ENCODE assay signal across 1 cellular context in genomic region chr12:49296836-49297694, GRCh38.
TF ChIP-seq lines count a peak whose summit lies in the region.

No MANE protein-coding gene starts in this region.

TF ChIP-seq in K562, 482 proteins besides CTCF, POLR2A, EP300 and RAD21 (continued from another document):
- TF ChIP-seq UBTF (IDR thresholded peaks at IDR 0.05; ENCODE audit: borderline replicate concordance in 1 of 2, low read depth in 2 of 2, low read length in 2 of 2): 0 out of 4 replicates have a peak, but pooled peaks of 1 of the 2 experiments have one; percentile 60
- 0 out of 2 replicates have a peak, but pooled peaks have one; percentile 60 for TF ChIP-seq SMARCA5 (IDR thresholded peaks at IDR 0.05)
- TF ChIP-seq ESRRB (CRISPR knock-in tag; IDR thresholded peaks at IDR 0.05; ENCODE audit: borderline replicate concordance): no peak
- peak; percentile 40; the same call in 1 of the 2 replicates for TF ChIP-seq PHF8 (IDR thresholded peaks at IDR 0.05; ENCODE audit: borderline replicate concordance, low read length)
- TF ChIP-seq RCOR1 (IDR thresholded peaks at IDR 0.05; ENCODE audit: borderline replicate concordance in 1 of 2, low read depth in 2 of 2, low read length in 2 of 2): peak in 1 of 2 experiments; percentile 63; a peak in 1 of 4 replicates
- no peak for TF ChIP-seq ATF1 (CRISPR knock-in tag; IDR thresholded peaks at IDR 0.05)
- TF ChIP-seq ATF1 (tag; IDR thresholded peaks at IDR 0.05): 0 out of 2 replicates have a peak, but pooled peaks have one; percentile 38
- no peak for TF ChIP-seq MCM5 (IDR thresholded peaks at IDR 0.05; ENCODE audit: low read depth)
- peak; percentile 89 for TF ChIP-seq L3MBTL2 (IDR thresholded peaks at IDR 0.05)
- TF ChIP-seq CREM (IDR thresholded peaks at IDR 0.05; ENCODE audit: low read depth): peak; percentile 40; the same call in 1 of the 2 replicates
- TF ChIP-seq ZNF175 (CRISPR knock-in tag; IDR thresholded peaks at IDR 0.05; ENCODE audit: low read depth): 0 out of 2 replicates have a peak, but pooled peaks have one; percentile 39
- TF ChIP-seq KAT7 (CRISPR knock-in tag; IDR thresholded peaks at IDR 0.05; ENCODE audit: borderline replicate concordance): no peak
- peak; percentile 43 for TF ChIP-seq RBBP5 (IDR thresholded peaks at IDR 0.05; ENCODE audit: borderline replicate concordance, insufficient read depth, low read length, poor library complexity, severe bottlenecking)
- TF ChIP-seq ZNF77 (CRISPR knock-in tag; IDR thresholded peaks at IDR 0.05): no peak
- no peak for TF ChIP-seq ARNT (IDR thresholded peaks at IDR 0.05)
- 0 out of 2 replicates have a peak, but pooled peaks have one; percentile 5 for TF ChIP-seq JUN (IDR thresholded peaks at IDR 0.05; ENCODE audit: borderline replicate concordance, low read depth, low read length)
- TF ChIP-seq JUN (CRISPR knock-in tag; IDR thresholded peaks at IDR 0.05; ENCODE audit: borderline replicate concordance): 0 out of 2 replicates have a peak, but pooled peaks have one; percentile 33
- peak; percentile 77 for TF ChIP-seq RBFOX2 (IDR thresholded peaks at IDR 0.05; ENCODE audit: low read depth, low read length)
- no peak for TF ChIP-seq ZNF280B (CRISPR knock-in tag; IDR thresholded peaks at IDR 0.05)
- TF ChIP-seq CXXC5 (CRISPR knock-in tag; IDR thresholded peaks at IDR 0.05): peak; percentile 44; the same call in 1 of the 2 replicates
- TF ChIP-seq ZNF263 (CRISPR knock-in tag; IDR thresholded peaks at IDR 0.05; ENCODE audit: borderline replicate concordance): no peak
- no peak for TF ChIP-seq SRF (CRISPR knock-in tag; IDR thresholded peaks at IDR 0.05)
- peak in 2 of 3 experiments; percentile 66 to 80 for TF ChIP-seq YY1 (IDR thresholded peaks at IDR 0.05; ENCODE audit: borderline replicate concordance in 1 of 3, control insufficient read depth in 1 of 3, extremely low read depth in 1 of 3, insufficient read depth in 3 of 3, insufficient read length in 1 of 3, insufficient replicate concordance in 2 of 3, low read depth in 1 of 3, low read length in 2 of 3)
- peak; percentile 74 to 77 for TF ChIP-seq NRF1 (conservative IDR thresholded peaks at IDR 0.05 in 1 of 2, IDR thresholded peaks at IDR 0.05 in 1 of 2)
- TF ChIP-seq ZFX (CRISPR knock-in tag; IDR thresholded peaks at IDR 0.05): peak; percentile 69
- peak; percentile 94; the same call in 1 of the 2 replicates for TF ChIP-seq ZEB2 (IDR thresholded peaks at IDR 0.05)
- no peak for TF ChIP-seq ZNF280A (IDR thresholded peaks at IDR 0.05; ENCODE audit: low read depth, partially characterized antibody)
- TF ChIP-seq ZFP91 (CRISPR knock-in tag; IDR thresholded peaks at IDR 0.05): 0 out of 2 replicates have a peak, but pooled peaks have one; percentile 41
- 0 out of 2 replicates have a peak, but pooled peaks have one; percentile 75 for TF ChIP-seq RREB1 (CRISPR knock-in tag; IDR thresholded peaks at IDR 0.05)
- TF ChIP-seq KLF1 (tag; IDR thresholded peaks at IDR 0.05): peak; percentile 14; the same call in 1 of the 2 replicates
- peak; percentile 73 for TF ChIP-seq CTBP1 (IDR thresholded peaks at IDR 0.05; ENCODE audit: borderline replicate concordance)
- no peak for TF ChIP-seq PHB2 (IDR thresholded peaks at IDR 0.05; ENCODE audit: low read depth)
- 0 out of 2 replicates have a peak, but pooled peaks have one; percentile 27 for TF ChIP-seq ZNF184 (CRISPR knock-in tag; IDR thresholded peaks at IDR 0.05)
- TF ChIP-seq FOXK2 (conservative IDR thresholded peaks at IDR 0.05 in 1 of 2, IDR thresholded peaks at IDR 0.05 in 1 of 2; ENCODE audit: low read depth in 2 of 2): no peak
- TF ChIP-seq VEZF1 (CRISPR knock-in tag; IDR thresholded peaks at IDR 0.05): peak; percentile 80
- 0 out of 2 replicates have a peak, but pooled peaks have one; percentile 13 for TF ChIP-seq SAFB (IDR thresholded peaks at IDR 0.05; ENCODE audit: borderline replicate concordance, low read depth, low read length)
- 0 out of 2 replicates have a peak, but pooled peaks have one; percentile 72 for TF ChIP-seq ZNF12 (CRISPR knock-in tag; IDR thresholded peaks at IDR 0.05)
- no peak for TF ChIP-seq TEAD2 (tag; IDR thresholded peaks at IDR 0.05)
- TF ChIP-seq FOXP1 (CRISPR knock-in tag; IDR thresholded peaks at IDR 0.05): 0 out of 2 replicates have a peak, but pooled peaks have one; percentile 66
- 0 out of 2 replicates have a peak, but pooled peaks have one; percentile 48 for TF ChIP-seq KDM2B (CRISPR knock-in tag; IDR thresholded peaks at IDR 0.05)
- TF ChIP-seq MTA3 (IDR thresholded peaks at IDR 0.05; ENCODE audit: borderline replicate concordance): peak; percentile 60; the same call in 1 of the 2 replicates
- TF ChIP-seq MYC (IDR thresholded peaks at IDR 0.05; ENCODE audit: low read depth, low read length): 0 out of 2 replicates have a peak, but pooled peaks have one; percentile 15
- no peak for TF ChIP-seq MYC (CRISPR knock-in tag; IDR thresholded peaks at IDR 0.05; ENCODE audit: borderline replicate concordance, low read depth)
- TF ChIP-seq CHD1 (IDR thresholded peaks at IDR 0.05; ENCODE audit: low read length): peak; percentile 63
TF ChIP-seq in K562: peak in this region for 47.
